1 cellular context compared by ENCODE assay signal in the genomic region with DNA sequence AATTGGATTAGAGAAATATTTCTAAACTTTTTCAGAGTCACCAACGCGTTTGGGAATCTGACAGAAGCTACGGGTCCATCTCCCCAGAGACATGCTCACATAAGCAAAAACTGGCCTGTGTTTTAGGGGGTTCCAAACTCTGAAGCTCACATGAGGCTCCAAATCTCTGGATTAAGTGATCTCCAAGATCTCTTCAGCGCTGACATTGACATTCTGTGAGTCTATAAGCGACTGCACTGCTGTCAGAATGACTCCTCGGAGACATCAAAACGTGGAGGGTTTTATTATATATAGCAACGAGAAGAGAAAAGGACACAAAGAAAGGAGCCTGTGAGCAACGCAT.
TF ChIP-seq lines count a peak whose summit lies in the region.

No MANE protein-coding gene starts in this region.

TF ChIP-seq in GM23338, 12 proteins besides CTCF, POLR2A, EP300 and RAD21 (continued from another document):
- TF ChIP-seq, protein P1, sequence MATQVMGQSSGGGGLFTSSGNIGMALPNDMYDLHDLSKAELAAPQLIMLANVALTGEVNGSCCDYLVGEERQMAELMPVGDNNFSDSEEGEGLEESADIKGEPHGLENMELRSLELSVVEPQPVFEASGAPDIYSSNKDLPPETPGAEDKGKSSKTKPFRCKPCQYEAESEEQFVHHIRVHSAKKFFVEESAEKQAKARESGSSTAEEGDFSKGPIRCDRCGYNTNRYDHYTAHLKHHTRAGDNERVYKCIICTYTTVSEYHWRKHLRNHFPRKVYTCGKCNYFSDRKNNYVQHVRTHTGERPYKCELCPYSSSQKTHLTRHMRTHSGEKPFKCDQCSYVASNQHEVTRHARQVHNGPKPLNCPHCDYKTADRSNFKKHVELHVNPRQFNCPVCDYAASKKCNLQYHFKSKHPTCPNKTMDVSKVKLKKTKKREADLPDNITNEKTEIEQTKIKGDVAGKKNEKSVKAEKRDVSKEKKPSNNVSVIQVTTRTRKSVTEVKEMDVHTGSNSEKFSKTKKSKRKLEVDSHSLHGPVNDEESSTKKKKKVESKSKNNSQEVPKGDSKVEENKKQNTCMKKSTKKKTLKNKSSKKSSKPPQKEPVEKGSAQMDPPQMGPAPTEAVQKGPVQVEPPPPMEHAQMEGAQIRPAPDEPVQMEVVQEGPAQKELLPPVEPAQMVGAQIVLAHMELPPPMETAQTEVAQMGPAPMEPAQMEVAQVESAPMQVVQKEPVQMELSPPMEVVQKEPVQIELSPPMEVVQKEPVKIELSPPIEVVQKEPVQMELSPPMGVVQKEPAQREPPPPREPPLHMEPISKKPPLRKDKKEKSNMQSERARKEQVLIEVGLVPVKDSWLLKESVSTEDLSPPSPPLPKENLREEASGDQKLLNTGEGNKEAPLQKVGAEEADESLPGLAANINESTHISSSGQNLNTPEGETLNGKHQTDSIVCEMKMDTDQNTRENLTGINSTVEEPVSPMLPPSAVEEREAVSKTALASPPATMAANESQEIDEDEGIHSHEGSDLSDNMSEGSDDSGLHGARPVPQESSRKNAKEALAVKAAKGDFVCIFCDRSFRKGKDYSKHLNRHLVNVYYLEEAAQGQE (IDR thresholded peaks at IDR 0.05; ENCODE audit: unreplicated experiment): no peak
- TF ChIP-seq STAT1 (IDR thresholded peaks at IDR 0.05; ENCODE audit: unreplicated experiment): no peak
- TF ChIP-seq POLR2AphosphoS5 (IDR thresholded peaks at IDR 0.05; ENCODE audit: low read depth): no peak
- TF ChIP-seq, protein P2, sequence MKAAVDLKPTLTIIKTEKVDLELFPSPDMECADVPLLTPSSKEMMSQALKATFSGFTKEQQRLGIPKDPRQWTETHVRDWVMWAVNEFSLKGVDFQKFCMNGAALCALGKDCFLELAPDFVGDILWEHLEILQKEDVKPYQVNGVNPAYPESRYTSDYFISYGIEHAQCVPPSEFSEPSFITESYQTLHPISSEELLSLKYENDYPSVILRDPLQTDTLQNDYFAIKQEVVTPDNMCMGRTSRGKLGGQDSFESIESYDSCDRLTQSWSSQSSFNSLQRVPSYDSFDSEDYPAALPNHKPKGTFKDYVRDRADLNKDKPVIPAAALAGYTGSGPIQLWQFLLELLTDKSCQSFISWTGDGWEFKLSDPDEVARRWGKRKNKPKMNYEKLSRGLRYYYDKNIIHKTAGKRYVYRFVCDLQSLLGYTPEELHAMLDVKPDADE (IDR thresholded peaks at IDR 0.05): no peak
